ENCODE assay signal across 19 cellular contexts in genomic region chr5:139843991-139844390, GRCh38. TPM values are rescaled to one million over a fixed set of nuclear protein-coding genes. Genes with fewer than 3 reads are reported as not detected.
"Had no signal": no experiment of that assay in that cellular context is flagged by ENCODE, and none has a peak within 500 bp of the region (broad histone marks: within the 10 kb centered on the region; RNA-seq: fewer than 3 reads in every experiment).

No MANE protein-coding gene starts in this region.

- H3K4me2 ChIP-seq: hepatocyte had no signal

- H2AFZ ChIP-seq: hepatocyte, parathyroid adenoma had no signal

- H3K9me3 Mint-ChIP-seq: activated B cell treated with CpG ODN at 0.5 μM for 24 hours; activated CD8-positive, alpha-beta T cell treated with anti-CD3 and anti-CD28 coated beads for 36 hours; activated naive CD4-positive, alpha-beta T cell treated with anti-CD3 and anti-CD28 coated beads, Interleukin-2, amount 50 U/mL, for 24 hours; activated T-cell treated with anti-CD3 and anti-CD28 coated beads, Interleukin-2, amount 50 U/mL, for 4 hours; activated T-helper 17 cell treated with anti-CD3 and anti-CD28 coated beads, Interleukin-2, amount 50 U/mL, for 72 hours; central memory CD8-positive, alpha-beta T cell; mesothelial cell of epicardium; naive B cell; neural crest cell; T-helper 2 cell treated with Interferon-gamma antibody and Interleukin-4, amounts not matched to agents 5 μg/mL and 100 μg/mL, for 36 hours had no signal

- H3K79me2 ChIP-seq: hepatocyte, parathyroid adenoma had no signal

- H3K4me3 ChIP-seq: esophagus squamous epithelium, hepatocyte, suprapubic skin, tibial artery had no signal

- H3K9ac ChIP-seq: parathyroid adenoma had no signal

- H3K27ac Mint-ChIP-seq: activated B cell treated with CpG ODN at 0.5 μM for 24 hours; activated CD8-positive, alpha-beta T cell treated with anti-CD3 and anti-CD28 coated beads for 36 hours; activated naive CD4-positive, alpha-beta T cell treated with anti-CD3 and anti-CD28 coated beads, Interleukin-2, amount 50 U/mL, for 24 hours; activated T-helper 17 cell treated with anti-CD3 and anti-CD28 coated beads, Interleukin-2, amount 50 U/mL, for 72 hours; mesothelial cell of epicardium; T-helper 2 cell treated with Interferon-gamma antibody and Interleukin-4, amounts not matched to agents 5 μg/mL and 100 μg/mL, for 36 hours had no signal

- H3K27me3 ChIP-seq: suprapubic skin, tibial artery had no signal

- FAIRE-seq: bronchial epithelial cell, colon, endometrium had no signal

- H3K36me3 Mint-ChIP-seq: activated naive CD4-positive, alpha-beta T cell treated with anti-CD3 and anti-CD28 coated beads, Interleukin-2, amount 50 U/mL, for 24 hours; mesothelial cell of epicardium; naive B cell had no signal

- H3K9me3 ChIP-seq: esophagus squamous epithelium, suprapubic skin, tibial artery had no signal

- H3K27ac ChIP-seq: epithelial cell of prostate, esophagus squamous epithelium, hepatocyte, parathyroid adenoma, suprapubic skin, tibial artery had no signal

- H3K4me3 Mint-ChIP-seq: activated CD8-positive, alpha-beta T cell treated with anti-CD3 and anti-CD28 coated beads for 36 hours; activated T-cell treated with anti-CD3 and anti-CD28 coated beads, Interleukin-2, amount 50 U/mL, for 4 hours; activated T-helper 17 cell treated with anti-CD3 and anti-CD28 coated beads, Interleukin-2, amount 50 U/mL, for 72 hours; central memory CD8-positive, alpha-beta T cell; mesothelial cell of epicardium; T-helper 2 cell treated with Interferon-gamma antibody and Interleukin-4, amounts not matched to agents 5 μg/mL and 100 μg/mL, for 36 hours had no signal

- H3K4me1 ChIP-seq: parathyroid adenoma, suprapubic skin had no signal

- DNase-seq: esophagus squamous epithelium had no signal

- H3K36me3 ChIP-seq: esophagus squamous epithelium, suprapubic skin, tibial artery had no signal

RNA-seq across cellular contexts. Expression of gene PSD2, which starts 48.4 kb away (rescaled TPM):
- total RNA-seq: activated B cell treated with CpG ODN at 0.5 μM for 24 hours; activated T-cell treated with anti-CD3 and anti-CD28 coated beads, Interleukin-2, amount 50 U/mL, for 4 hours; activated T-helper 17 cell treated with anti-CD3 and anti-CD28 coated beads, Interleukin-2, amount 50 U/mL, for 72 hours; esophagus squamous epithelium; hepatocyte had no signal
- polyA plus RNA-seq: hepatocyte had no signal
